Comparison of ENCODE assay signal across 8 cellular contexts in genomic region chr6:26251354-26252081, GRCh38.
A peak's percentile ranks its signal among the peaks of the same experiment; 100 is the strongest.
DNase-seq lines count a peak whose midpoint lies in the region; ATAC-seq and TF ChIP-seq lines count a peak whose summit lies in the region.

No MANE protein-coding gene starts in this region.

- DNase-seq in CD4-positive, CD25-positive, alpha-beta regulatory T cell: peak; percentile 57 to 94 (median 81)
- peak; percentile 92 for DNase-seq in RPMI8226
- peak; percentile 54 for DNase-seq in activated naive CD4-positive, alpha-beta T cell treated with Interleukin-2 at 50 U/mL for 16 hours
- peak; percentile 95 for DNase-seq in foreskin melanocyte
- no peak for DNase-seq in SW 1271 (lab: John Stamatoyannopoulos, UW)

- no peaks in the 10 kb centered on the region for H3K36me3 ChIP-seq in CD4-positive, CD25-positive, alpha-beta regulatory T cell (ENCODE audit: control insufficient read depth, insufficient read depth, low read length)
- H3K36me3 ChIP-seq in HUES6 (ENCODE audit: control insufficient read depth, insufficient read depth, low read length) (no peaks in the 10 kb centered on the region), neutrophil (no peaks in the 10 kb centered on the region)

- H3K4me1 Mint-ChIP-seq in CD4-positive, CD25-positive, alpha-beta regulatory T cell: peaks cover 22 to 53% (median 34%) of the 10 kb centered on the region in 4 donors

- peak overlapping the region; percentile 94 to 99 (median 98) for H3K4me3 Mint-ChIP-seq in CD4-positive, CD25-positive, alpha-beta regulatory T cell

- no peaks in the 10 kb centered on the region for H3K36me3 Mint-ChIP-seq in CD4-positive, CD25-positive, alpha-beta regulatory T cell

- peak overlapping the region; percentile 89 for H3K27ac ChIP-seq in CD4-positive, CD25-positive, alpha-beta regulatory T cell (ENCODE audit: insufficient read depth, low read length, poor library complexity, severe bottlenecking)
- H3K27ac ChIP-seq in HUES6 (ENCODE audit: low read depth, low read length) (peak overlapping the region; percentile 62; the same call in 1 of the 2 replicates), neutrophil (peak overlapping the region; percentile 65)

- ATAC-seq in CD4-positive, CD25-positive, alpha-beta regulatory T cell (ENCODE audit: low read depth in 2 of 2): peak; percentile 45 to 53
- ATAC-seq in GM19463 (IDR thresholded peaks at IDR 0.05; ENCODE audit: unreplicated experiment): peak; percentile 40

- TF ChIP-seq CTCF in neutrophil (IDR thresholded peaks at IDR 0.05): no peak

- peak overlapping the region; percentile 100 for H3K4me3 ChIP-seq in CD4-positive, CD25-positive, alpha-beta regulatory T cell (ENCODE audit: low read depth, low read length)
- H3K4me3 ChIP-seq in HUES6 (ENCODE audit: low read depth, low read length) (peak overlapping the region; percentile 75), neutrophil (ENCODE audit: low read depth in 1 of 2, low read length in 1 of 2) (peak overlapping the region; percentile 59 to 75)

- peak overlapping the region; percentile 93 to 97 (median 94) for H3K27ac Mint-ChIP-seq in CD4-positive, CD25-positive, alpha-beta regulatory T cell

- no peaks in the 10 kb centered on the region for H3K27me3 Mint-ChIP-seq in CD4-positive, CD25-positive, alpha-beta regulatory T cell

- H3K9me3 ChIP-seq in CD4-positive, CD25-positive, alpha-beta regulatory T cell (ENCODE audit: control insufficient read depth in 2 of 2, low read length in 2 of 2): no peaks in the 10 kb centered on the region
- H3K9me3 ChIP-seq in HUES6 (ENCODE audit: control insufficient read depth, insufficient read depth, low read depth, low read length): no peaks in the 10 kb centered on the region
- no peaks in the 10 kb centered on the region for H3K9me3 ChIP-seq in neutrophil

- peaks cover 27% of the 10 kb centered on the region for H3K4me1 ChIP-seq in CD4-positive, CD25-positive, alpha-beta regulatory T cell (ENCODE audit: control insufficient read depth, insufficient read depth, low read length, poor library complexity, severe bottlenecking)
- H3K4me1 ChIP-seq in HUES6 (ENCODE audit: control insufficient read depth, insufficient read depth, low read length) (peaks cover 4% of the 10 kb centered on the region), neutrophil (ENCODE audit: control insufficient read depth in 1 of 2, insufficient read depth in 1 of 2, low read depth in 1 of 2, low read length in 1 of 2) (peaks cover 49 to 60% of the 10 kb centered on the region in 2 experiments)

- peak overlapping the region; percentile 90 for H3K9ac ChIP-seq in HUES6 (ENCODE audit: low read length)

- H3K27me3 ChIP-seq in CD4-positive, CD25-positive, alpha-beta regulatory T cell (ENCODE audit: control insufficient read depth, insufficient read depth, low read length): no peaks in the 10 kb centered on the region
- H3K27me3 ChIP-seq in HUES6 (ENCODE audit: control insufficient read depth, insufficient read depth, low read length): no peaks in the 10 kb centered on the region
- no peaks in the 10 kb centered on the region for H3K27me3 ChIP-seq in neutrophil

- H3K9me3 Mint-ChIP-seq in CD4-positive, CD25-positive, alpha-beta regulatory T cell: peaks cover 0 to 2% (median 0%) of the 10 kb centered on the region in 7 donors

Comparison
In these comparisons a context has a peak if more than half of its experiments do, and no peak if none do; other contexts are left out.
1. DNase-seq: peak in CD4-positive, CD25-positive, alpha-beta regulatory T cell (3 of 3), RPMI8226 (single experiment), activated naive CD4-positive, alpha-beta T cell treated with Interleukin-2 at 50 U/mL for 16 hours (single experiment) and foreskin melanocyte (single experiment); none in SW 1271 (0 of 2).
2. Peak in every context shown above with its lines, with median percentiles within 50 percentile points of each other: H3K27ac ChIP-seq and H3K4me3 ChIP-seq.